ENCODE assay signal across 1 cellular context in genomic region chr7:100682228-100682741, GRCh38.
TF ChIP-seq lines count a peak whose summit lies in the region.

No MANE protein-coding gene starts in this region.

TF ChIP-seq in K562, 482 proteins besides CTCF, POLR2A, EP300 and RAD21 (continued from another document):
- TF ChIP-seq TFAP4 (CRISPR knock-in tag; IDR thresholded peaks at IDR 0.05; ENCODE audit: borderline replicate concordance) = peak; percentile 91
- no peak for TF ChIP-seq ZNF764 (CRISPR knock-in tag; IDR thresholded peaks at IDR 0.05; ENCODE audit: low read depth)
- TF ChIP-seq CREB1 (IDR thresholded peaks at IDR 0.05) = no peak
- TF ChIP-seq CREB1 (CRISPR knock-in tag; IDR thresholded peaks at IDR 0.05) = no peak
- TF ChIP-seq MBD2 (IDR thresholded peaks at IDR 0.05; ENCODE audit: borderline replicate concordance, low read depth) = peak; percentile 43; the same call in 1 of the 2 replicates
